Comparison of ENCODE assay signal across 7 cellular contexts in the genomic region with DNA sequence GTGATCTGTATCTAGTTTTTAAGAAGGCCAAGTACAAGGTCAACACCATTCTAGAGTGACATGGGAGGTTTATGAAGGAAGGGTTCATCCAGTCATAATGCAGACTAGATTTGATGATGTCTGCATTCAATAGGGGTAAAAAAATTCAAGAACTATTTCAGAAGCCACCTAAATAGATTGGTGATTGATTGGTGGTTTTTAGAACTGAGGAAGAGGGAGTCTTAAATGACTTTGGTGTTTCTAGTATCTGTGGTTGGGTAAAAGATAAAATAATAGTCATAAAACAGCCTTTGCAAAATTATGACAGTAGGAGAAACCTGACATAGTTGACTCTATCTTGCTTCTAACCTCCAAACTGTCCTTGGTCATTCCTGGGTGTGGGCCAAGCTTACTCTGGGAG.
"Had no signal": no experiment of that assay in that cellular context is flagged by ENCODE, and none has a peak within 500 bp of the region (broad histone marks: within the 10 kb centered on the region; RNA-seq: fewer than 3 reads in every experiment).

No MANE protein-coding gene starts in this region.

- FAIRE-seq: G401.6, GM12891, GM12892, GM18507, GM19239 had no signal

- DNase-seq: GDM1, GF-D8 had no signal
